ENCODE assay signal across 17 cellular contexts in genomic region chr2:52632543-52632942, GRCh38.
DNase-seq lines count a peak whose midpoint lies in the region; TF ChIP-seq lines count a peak whose summit lies in the region.
"Had no signal": no experiment of that assay in that cellular context is flagged by ENCODE, and none has a peak within 500 bp of the region (broad histone marks: within the 10 kb centered on the region; RNA-seq: fewer than 3 reads in every experiment).

No MANE protein-coding gene starts in this region.

- no peak overlapping the region for H4K5ac ChIP-seq in H9 (ENCODE audit: insufficient read length, low read depth, low read length)

- H3K4me2 ChIP-seq in H9 (ENCODE audit: insufficient read depth, insufficient read length, low read length) = no peak overlapping the region
- no peak overlapping the region for H3K4me2 ChIP-seq in neural progenitor cell
- H3K4me2 ChIP-seq in mesenchymal stem cell (ENCODE audit: low read length, poor library complexity, severe bottlenecking) = no peak overlapping the region

- H3K23ac ChIP-seq in H9 (ENCODE audit: insufficient read length, low read depth, low read length) (no peak overlapping the region), mesenchymal stem cell (ENCODE audit: low read length in 2 of 2) (no peak overlapping the region)

- H3K79me1 ChIP-seq in H9 (ENCODE audit: insufficient read depth, low read depth, low read length, poor library complexity, severe bottlenecking) = no peaks in the 10 kb centered on the region
- H3K79me1 ChIP-seq in mesenchymal stem cell (replicated peaks; ENCODE audit: low read length, poor library complexity, severe bottlenecking) = no peaks in the 10 kb centered on the region

- peak; percentile 54; the same call in 2 of the 3 replicates for TF ChIP-seq CTCF in H9 (conservative IDR thresholded peaks at IDR 0.05)
- TF ChIP-seq CTCF in WERI-Rb-1 (IDR thresholded peaks at IDR 0.05; ENCODE audit: low read depth, low read length) = peak; percentile 26; the same call in 1 of the 2 replicates
- TF ChIP-seq CTCF in neural progenitor cell (IDR thresholded peaks at IDR 0.05) = peak; percentile 30

- H3K9me3 Mint-ChIP-seq in H9 (peaks cover 3 to 7% of the 10 kb centered on the region in 2 experiments; a peak in 4 of 5 replicates), neural progenitor cell (peaks cover 3% of the 10 kb centered on the region)

- H4K91ac ChIP-seq in H9 (ENCODE audit: insufficient read length, low read depth, low read length) = no peak overlapping the region
- no peak overlapping the region for H4K91ac ChIP-seq in mesenchymal stem cell (ENCODE audit: low read length)

- H2AK5ac ChIP-seq in H9 (ENCODE audit: insufficient read length, low read length) (no peak overlapping the region), mesenchymal stem cell (ENCODE audit: low read length, severe bottlenecking) (no peak overlapping the region)

- H3K36me3 ChIP-seq in WERI-Rb-1 (no peaks in the 10 kb centered on the region), neural progenitor cell (no peaks in the 10 kb centered on the region), mesenchymal stem cell (ENCODE audit: control insufficient read depth in 1 of 2, insufficient read depth in 2 of 2, low read depth in 1 of 2, low read length in 2 of 2) (no peaks in the 10 kb centered on the region)
- H3K36me3 ChIP-seq: HAP-1 had no signal

- H3K23me2 ChIP-seq in H9 (ENCODE audit: insufficient read length, low read depth, low read length, poor library complexity, severe bottlenecking) = no peaks in the 10 kb centered on the region

- H2BK12ac ChIP-seq in H9 (ENCODE audit: insufficient read length, low read depth, low read length) (no peak overlapping the region), mesenchymal stem cell (ENCODE audit: low read length in 2 of 2) (no peak overlapping the region)

- H3K36me3 Mint-ChIP-seq in H9 (ENCODE audit: insufficient read depth in 1 of 3, low read depth in 3 of 3) (peaks cover 3 to 10% (median 5%) of the 10 kb centered on the region in 3 experiments; a peak in 5 of 7 replicates), neural progenitor cell (no peaks in the 10 kb centered on the region)

- H3K4me3 ChIP-seq in WERI-Rb-1 (ENCODE audit: low read depth, low read length) = no peak overlapping the region
- no peak overlapping the region for H3K4me3 ChIP-seq in neural progenitor cell
- no peak overlapping the region for H3K4me3 ChIP-seq in mesenchymal stem cell (ENCODE audit: insufficient read depth in 1 of 2, low read depth in 1 of 2, low read length in 2 of 2)
- H3K4me3 ChIP-seq: GM12878, HAP-1 had no signal

- no peaks in the 10 kb centered on the region for H3K27me3 ChIP-seq in H9 (ENCODE audit: insufficient read depth, low read length)
- no peaks in the 10 kb centered on the region for H3K27me3 ChIP-seq in WERI-Rb-1 (ENCODE audit: insufficient read depth, low read depth, severe bottlenecking)
- H3K27me3 ChIP-seq in neural progenitor cell = no peaks in the 10 kb centered on the region
- H3K27me3 ChIP-seq in mesenchymal stem cell (ENCODE audit: control insufficient read depth in 1 of 2, insufficient read depth in 1 of 2, low read length in 2 of 2) = no peaks in the 10 kb centered on the region

- H2AFZ ChIP-seq in H9 (ENCODE audit: low read length) = no peak overlapping the region
- H2AFZ ChIP-seq in neural progenitor cell (replicated peaks) = no peak overlapping the region
- H2AFZ ChIP-seq in mesenchymal stem cell (ENCODE audit: low read depth, low read length) = no peak overlapping the region

- H3K56ac ChIP-seq in H9 (ENCODE audit: insufficient read length, low read depth, low read length) = no peak overlapping the region

- no peaks in the 10 kb centered on the region for H3K4me1 ChIP-seq in H9 (ENCODE audit: insufficient read depth, low read length)
- no peaks in the 10 kb centered on the region for H3K4me1 ChIP-seq in neural progenitor cell
- H3K4me1 ChIP-seq in mesenchymal stem cell (ENCODE audit: control insufficient read depth, insufficient read depth, low read depth, low read length) = no peaks in the 10 kb centered on the region
- H3K4me1 ChIP-seq: HAP-1 had no signal

- H2BK5ac ChIP-seq in H9 (ENCODE audit: insufficient read length, low read length) (no peak overlapping the region), mesenchymal stem cell (ENCODE audit: low read depth, low read length, poor library complexity, severe bottlenecking) (no peak overlapping the region)

- no peaks in the 10 kb centered on the region for H3F3A ChIP-seq in neural progenitor cell (ENCODE audit: low read depth)

- WGBS in H9 (ENCODE audit: extremely low coverage, insufficient read length, low lambda C conversion rate) = no CpG with 5 or more reads among the region's 6 CpGs
- 76% methylated on average over 6 of the region's 6 CpGs for WGBS in mesenchymal stem cell

- H3K4me1 Mint-ChIP-seq in H9 (0 out of 4 replicates have a peak, but pooled peaks cover 0 to 2% of the 10 kb centered on the region in 2 experiments), neural progenitor cell (no peaks in the 10 kb centered on the region)
- H3K4me1 Mint-ChIP-seq: B cell had no signal

- H4K8ac ChIP-seq in H9 (replicated peaks; ENCODE audit: insufficient read length, low read depth, low read length) (no peak overlapping the region), mesenchymal stem cell (ENCODE audit: low read length) (no peak overlapping the region)

- H2BK120ac ChIP-seq in H9 (ENCODE audit: low read depth, low read length, poor library complexity, severe bottlenecking) (no peak overlapping the region), mesenchymal stem cell (ENCODE audit: low read depth, low read length) (no peak overlapping the region)

- H2BK15ac ChIP-seq in H9 (ENCODE audit: low read depth, low read length) = no peak overlapping the region
- no peak overlapping the region for H2BK15ac ChIP-seq in mesenchymal stem cell (ENCODE audit: low read depth, poor library complexity, severe bottlenecking)

- H3K79me2 ChIP-seq in H9 (ENCODE audit: insufficient read depth, low read length) (no peaks in the 10 kb centered on the region), neural progenitor cell (ENCODE audit: low read depth) (no peaks in the 10 kb centered on the region)

- H3K9ac ChIP-seq in H9 (ENCODE audit: extremely low read depth, insufficient read length, low read length) = no peak overlapping the region
- no peak overlapping the region for H3K9ac ChIP-seq in neural progenitor cell
- H3K9ac ChIP-seq in mesenchymal stem cell (ENCODE audit: low read length) = no peak overlapping the region

- H4K20me1 ChIP-seq in H9 (ENCODE audit: control insufficient read depth, insufficient read depth, insufficient read length) = no peaks in the 10 kb centered on the region
- H4K20me1 ChIP-seq in neural progenitor cell (ENCODE audit: low read depth) = no peaks in the 10 kb centered on the region

- H3K27me3 Mint-ChIP-seq in H9 (ENCODE audit: low read depth) (no peaks in the 10 kb centered on the region), neural progenitor cell (ENCODE audit: insufficient read depth, low read depth) (no peaks in the 10 kb centered on the region)
- H3K27me3 Mint-ChIP-seq: B cell; CD4-positive, alpha-beta T cell had no signal

- H3K27ac Mint-ChIP-seq in H9 = no peak overlapping the region
- H3K27ac Mint-ChIP-seq in neural progenitor cell = no peak overlapping the region
- H3K27ac Mint-ChIP-seq: B cell; CD4-positive, alpha-beta T cell; HFFc6 had no signal

- H3K14ac ChIP-seq in H9 (ENCODE audit: insufficient read depth, low read length) = no peak overlapping the region
- H3K14ac ChIP-seq in mesenchymal stem cell (ENCODE audit: low read length in 2 of 2) = no peak overlapping the region

- H3K4ac ChIP-seq in H9 (ENCODE audit: low read depth, low read length) (no peak overlapping the region), mesenchymal stem cell (ENCODE audit: low read depth in 1 of 2, low read length in 2 of 2) (no peak overlapping the region)

- peak; percentile 62 for DNase-seq in H9
- DNase-seq in WERI-Rb-1 = peak; percentile 51
- peak; percentile 25 for DNase-seq in iPS DF 19.7 (ENCODE audit: low read depth, low spot score)
- DNase-seq in neural progenitor cell (ENCODE audit: low spot score) = peak; percentile 40
- no peak for DNase-seq in mesenchymal stem cell
- no peak for DNase-seq in activated CD8-positive, alpha-beta memory T cell treated with anti-CD3 and anti-CD28 coated beads for 24 hours
- no peak for DNase-seq in activated T-cell treated with anti-CD3 and anti-CD28 coated beads for 4 hours
- no peak for DNase-seq in stimulated activated CD4-positive, alpha-beta T cell treated with anti-CD3 and anti-CD28 coated beads, Interleukin-2, amount 100 ng/mL, for 24 hours
- DNase-seq: C1 segment of cervical spinal cord; Calu3; CD4-positive, alpha-beta T cell; DMS 273 treated with DMSO at 0.1 percent for 48 hours; DMS79; HFFc6 had no signal

- no peak overlapping the region for H3K18ac ChIP-seq in H9 (ENCODE audit: insufficient read length, low read depth, low read length)
- no peak overlapping the region for H3K18ac ChIP-seq in mesenchymal stem cell (ENCODE audit: low read depth in 1 of 2, low read length in 2 of 2)

- no peak overlapping the region for H2BK20ac ChIP-seq in H9 (ENCODE audit: low read depth, low read length, poor library complexity, severe bottlenecking)

- H3K9me3 ChIP-seq in H9 (ENCODE audit: control insufficient read depth, low read depth, low read length) = no peaks in the 10 kb centered on the region
- H3K9me3 ChIP-seq in WERI-Rb-1 (ENCODE audit: severe bottlenecking) = no peaks in the 10 kb centered on the region
- no peaks in the 10 kb centered on the region for H3K9me3 ChIP-seq in neural progenitor cell (ENCODE audit: low read depth)
- H3K9me3 ChIP-seq in mesenchymal stem cell (ENCODE audit: control insufficient read depth, low read length) = peaks cover 13% of the 10 kb centered on the region
- H3K9me3 ChIP-seq: HAP-1 had no signal

- H3K27ac ChIP-seq in H9 (ENCODE audit: insufficient read length, low read depth, low read length) = no peak overlapping the region
- H3K27ac ChIP-seq in WERI-Rb-1 = no peak overlapping the region
- no peak overlapping the region for H3K27ac ChIP-seq in neural progenitor cell
- H3K27ac ChIP-seq in mesenchymal stem cell (ENCODE audit: low read length, poor library complexity, severe bottlenecking) = no peak overlapping the region

- no peak overlapping the region for H3T11ph ChIP-seq in H9 (ENCODE audit: low read length)

- H3K4me3 Mint-ChIP-seq in H9 (no peak overlapping the region), neural progenitor cell (no peak overlapping the region)
- H3K4me3 Mint-ChIP-seq: B cell; CD4-positive, alpha-beta T cell; HFFc6 had no signal

Comparison
In these comparisons a context has a peak if more than half of its experiments do, and no peak if none do; other contexts are left out.
1. DNase-seq: peak in H9 (single experiment), WERI-Rb-1 (single experiment), iPS DF 19.7 (single experiment) and neural progenitor cell (single experiment); none in mesenchymal stem cell (single experiment), activated CD8-positive, alpha-beta memory T cell treated with anti-CD3 and anti-CD28 coated beads for 24 hours (single experiment), activated T-cell treated with anti-CD3 and anti-CD28 coated beads for 4 hours (single experiment) and stimulated activated CD4-positive, alpha-beta T cell treated with anti-CD3 and anti-CD28 coated beads, Interleukin-2, amount 100 ng/mL, for 24 hours (0 of 2).
2. Peak in every context shown above with its lines, with median percentiles within 50 percentile points of each other: CTCF ChIP-seq.